ENCODE assay signal across 18 cellular contexts in genomic region chr10:108410231-108410630, GRCh38.
"Had no signal": no experiment of that assay in that cellular context is flagged by ENCODE, and none has a peak within 500 bp of the region (broad histone marks: within the 10 kb centered on the region; RNA-seq: fewer than 3 reads in every experiment).

No MANE protein-coding gene starts in this region.

- H3K36me3 Mint-ChIP-seq: activated naive CD4-positive, alpha-beta T cell treated with anti-CD3 and anti-CD28 coated beads, Interleukin-2, amount 10 ng/mL, durations not matched to agents 7 days and 5 days; immature natural killer cell; stimulated activated naive B cell treated with anti-CD40 and anti-IgM and Interleukin-4, amounts not matched to agents 10 μg/mL and 1 μg/mL and 100 μg/mL, for 72 hours had no signal

- H3K27ac Mint-ChIP-seq: activated CD4-positive, alpha-beta T cell treated with anti-CD3 and anti-CD28 coated beads, Interleukin-2, amount 10 ng/mL, durations not matched to agents 7 days and 5 days; activated CD8-positive, alpha-beta T cell treated with anti-CD3 and anti-CD28 coated beads, Interleukin-2, amount 10 ng/mL, durations not matched to agents 7 days and 5 days; activated naive CD4-positive, alpha-beta T cell treated with anti-CD3 and anti-CD28 coated beads, Interleukin-2, amount 10 ng/mL, durations not matched to agents 7 days and 5 days; activated naive CD8-positive, alpha-beta T cell treated with anti-CD3 and anti-CD28 coated beads, Interleukin-2, amount 50 U/mL, for 24 hours; activated T-cell treated with anti-CD3 and anti-CD28 coated beads, Interleukin-2, amount 50 U/mL, for 24 hours; immature natural killer cell; progenitor cell of endocrine pancreas; stimulated activated naive B cell treated with anti-CD40 and anti-IgM and Interleukin-4, amounts not matched to agents 10 μg/mL and 1 μg/mL and 100 μg/mL, for 72 hours had no signal

- H3K27me3 Mint-ChIP-seq: activated CD4-positive, alpha-beta T cell treated with anti-CD3 and anti-CD28 coated beads, Interleukin-2, amount 10 ng/mL, durations not matched to agents 7 days and 5 days; activated naive CD4-positive, alpha-beta T cell treated with anti-CD3 and anti-CD28 coated beads, Interleukin-2, amount 10 ng/mL, durations not matched to agents 7 days and 5 days; activated naive CD8-positive, alpha-beta T cell treated with anti-CD3 and anti-CD28 coated beads, Interleukin-2, amount 50 U/mL, for 24 hours; activated T-cell treated with anti-CD3 and anti-CD28 coated beads, Interleukin-2, amount 50 U/mL, for 24 hours; progenitor cell of endocrine pancreas; stimulated activated naive B cell treated with anti-CD40 and anti-IgM and Interleukin-4, amounts not matched to agents 10 μg/mL and 1 μg/mL and 100 μg/mL, for 72 hours had no signal

- H3K4me1 Mint-ChIP-seq: activated CD4-positive, alpha-beta T cell treated with anti-CD3 and anti-CD28 coated beads, Interleukin-2, amount 10 ng/mL, durations not matched to agents 7 days and 5 days; activated naive CD4-positive, alpha-beta T cell treated with anti-CD3 and anti-CD28 coated beads, Interleukin-2, amount 10 ng/mL, durations not matched to agents 7 days and 5 days; activated naive CD8-positive, alpha-beta T cell treated with anti-CD3 and anti-CD28 coated beads, Interleukin-2, amount 50 U/mL, for 24 hours; immature natural killer cell; stimulated activated naive B cell treated with anti-CD40 and anti-IgM and Interleukin-4, amounts not matched to agents 10 μg/mL and 1 μg/mL and 100 μg/mL, for 72 hours had no signal

- DNase-seq: activated CD4-positive, alpha-beta T cell treated with anti-CD3 and anti-CD28 coated beads, Interleukin-2, amount 10 ng/mL, durations not matched to agents 7 days and 5 days; activated CD8-positive, alpha-beta T cell treated with anti-CD3 and anti-CD28 coated beads, Interleukin-2, amount 10 ng/mL, durations not matched to agents 7 days and 5 days; activated naive CD4-positive, alpha-beta T cell treated with anti-CD3 and anti-CD28 coated beads, Interleukin-2, amount 10 ng/mL, durations not matched to agents 7 days and 5 days; activated naive CD8-positive, alpha-beta T cell treated with anti-CD3 and anti-CD28 coated beads, Interleukin-2, amount 50 U/mL, for 24 hours; activated T-cell treated with anti-CD3 and anti-CD28 coated beads, Interleukin-2, amount 50 U/mL, for 24 hours; effector CD4-positive, alpha-beta T cell; heart left ventricle; immature natural killer cell; kidney glomerular epithelial cell; left ventricle myocardium inferior; stimulated activated naive B cell treated with anti-CD40 and anti-IgM and Interleukin-4, amounts not matched to agents 10 μg/mL and 1 μg/mL and 100 μg/mL, for 72 hours; upper lobe of left lung had no signal

- ATAC-seq: activated CD4-positive, CD25-positive, alpha-beta regulatory T cell treated with anti-CD3 and anti-CD28 coated beads, Interleukin-2, amount 50 U/mL, for 24 hours; activated CD8-positive, alpha-beta T cell treated with anti-CD3 and anti-CD28 coated beads, Interleukin-2, amount 10 ng/mL, durations not matched to agents 7 days and 5 days; activated naive CD8-positive, alpha-beta T cell treated with anti-CD3 and anti-CD28 coated beads, Interleukin-2, amount 50 U/mL, for 24 hours; esophagus mucosa; gastroesophageal sphincter; heart left ventricle; stimulated activated naive B cell treated with anti-CD40 and anti-IgM and Interleukin-4, amounts not matched to agents 10 μg/mL and 1 μg/mL and 100 μg/mL, for 72 hours had no signal

- H3K9me3 ChIP-seq: breast epithelium, gastroesophageal sphincter, heart left ventricle, left ventricle myocardium inferior, thoracic aorta, upper lobe of left lung had no signal

- H3K4me3 Mint-ChIP-seq: activated CD4-positive, alpha-beta T cell treated with anti-CD3 and anti-CD28 coated beads, Interleukin-2, amount 10 ng/mL, durations not matched to agents 7 days and 5 days; activated CD8-positive, alpha-beta T cell treated with anti-CD3 and anti-CD28 coated beads, Interleukin-2, amount 10 ng/mL, durations not matched to agents 7 days and 5 days; activated naive CD4-positive, alpha-beta T cell treated with anti-CD3 and anti-CD28 coated beads, Interleukin-2, amount 10 ng/mL, durations not matched to agents 7 days and 5 days; activated naive CD8-positive, alpha-beta T cell treated with anti-CD3 and anti-CD28 coated beads, Interleukin-2, amount 50 U/mL, for 24 hours; activated T-cell treated with anti-CD3 and anti-CD28 coated beads, Interleukin-2, amount 50 U/mL, for 24 hours; immature natural killer cell; stimulated activated naive B cell treated with anti-CD40 and anti-IgM and Interleukin-4, amounts not matched to agents 10 μg/mL and 1 μg/mL and 100 μg/mL, for 72 hours had no signal
